Comparison of ENCODE assay signal across 8 cellular contexts in the genomic region with DNA sequence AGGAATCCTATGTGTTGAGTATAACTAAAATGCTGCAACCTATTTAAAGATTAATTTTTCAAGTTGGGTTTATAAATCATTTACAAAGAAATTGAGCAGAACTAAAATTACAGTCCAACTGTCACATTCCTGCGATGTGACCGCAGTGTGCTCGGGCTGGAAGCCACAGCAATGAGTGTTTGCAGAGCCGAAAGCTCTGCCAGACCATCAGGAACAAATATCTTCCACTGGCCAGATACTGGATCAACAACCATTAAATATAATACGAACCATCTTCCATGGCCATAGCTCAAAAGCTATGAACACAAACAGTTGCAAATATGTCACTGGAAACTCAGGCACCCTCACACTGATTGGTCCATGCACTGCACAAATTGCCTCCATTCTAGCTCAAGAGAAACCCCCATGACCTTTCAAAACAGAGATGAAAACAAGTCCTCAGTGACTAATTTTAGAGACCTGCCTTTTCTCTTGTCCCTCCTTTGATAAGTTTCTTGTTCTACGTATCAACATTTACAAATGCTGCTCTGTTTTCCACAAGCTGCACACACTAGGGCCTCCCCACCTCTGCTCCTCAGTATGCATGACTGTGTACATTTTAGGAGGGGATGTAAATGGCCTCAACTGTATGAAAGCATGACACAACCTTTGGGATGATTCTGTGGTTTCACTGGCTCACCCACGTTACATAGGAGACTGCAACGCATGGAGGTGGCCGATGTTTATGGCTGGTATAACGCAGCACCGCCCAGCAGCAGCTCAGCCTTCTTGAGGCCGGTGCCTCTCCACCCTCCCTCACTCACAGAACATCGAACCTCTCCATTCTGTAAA.
DNase-seq lines count a peak whose midpoint lies in the region; ATAC-seq, FAIRE-seq and TF ChIP-seq lines count a peak whose summit lies in the region.

No MANE protein-coding gene starts in this region.

- FAIRE-seq in RCC 7860 (lab: Jason Lieb, UNC), result peak; percentile 99

- H3K27ac Mint-ChIP-seq in WTC11, result no peak overlapping the region

- no peak for TF ChIP-seq CTCF in WTC11 (IDR thresholded peaks at IDR 0.05)

- H3K36me3 Mint-ChIP-seq in WTC11, result peaks cover 17% of the 10 kb centered on the region

- H3K9me3 Mint-ChIP-seq in WTC11, result peaks cover 25% of the 10 kb centered on the region

- POLR2A ChIA-PET in WTC11 (lab: Charles Lee), result no interaction called here

- CTCF ChIA-PET in WTC11 (lab: Charles Lee), result no interaction called here

- H3K4me3 Mint-ChIP-seq in WTC11, result no peak overlapping the region

- no peaks in the 10 kb centered on the region for H3K4me1 Mint-ChIP-seq in WTC11

- no peaks in the 10 kb centered on the region for H3K27me3 Mint-ChIP-seq in WTC11 (ENCODE audit: low read depth)

- peak; percentile 80 for DNase-seq in GM03348 (ENCODE audit: low spot score)
- DNase-seq in RCC 7860 (ENCODE audit: low spot score), result peak; percentile 91
- peak; percentile 91 for DNase-seq in fibroblast of gingiva (ENCODE audit: low read depth)
- peak; percentile 2 for DNase-seq in retina
- DNase-seq in NCI-H526 treated with DMSO at 0.1 percent for 48 hours (lab: John Stamatoyannopoulos, UW), result no peak
- no peak for DNase-seq in WTC11 (ENCODE audit: low spot score)
- no peak for DNase-seq in putamen (ENCODE audit: low spot score)

- ATAC-seq in GM19455 (IDR thresholded peaks at IDR 0.05; ENCODE audit: unreplicated experiment) (no peak), WTC11 (no peak)

TF ChIP-seq in WTC11, 78 proteins besides CTCF, POLR2A, EP300 and RAD21:
- TF ChIP-seq ELF4 (CRISPR knock-in tag; IDR thresholded peaks at IDR 0.05; ENCODE audit: low read depth) (no peak), NFATC4 (CRISPR knock-in tag; IDR thresholded peaks at IDR 0.05) (no peak), ZNF416 (CRISPR knock-in tag; IDR thresholded peaks at IDR 0.05) (no peak), SOX15 (CRISPR knock-in tag; IDR thresholded peaks at IDR 0.05) (no peak), ZNF263 (CRISPR knock-in tag; IDR thresholded peaks at IDR 0.05; ENCODE audit: low read depth) (no peak), JAZF1 (CRISPR knock-in tag; IDR thresholded peaks at IDR 0.05) (no peak), ZNF671 (CRISPR knock-in tag; IDR thresholded peaks at IDR 0.05) (no peak), NR2C2 (CRISPR knock-in tag; IDR thresholded peaks at IDR 0.05) (no peak), JUN (CRISPR knock-in tag; IDR thresholded peaks at IDR 0.05) (no peak), CREM (CRISPR knock-in tag; IDR thresholded peaks at IDR 0.05) (no peak), KAT7 (CRISPR knock-in tag; IDR thresholded peaks at IDR 0.05; ENCODE audit: borderline replicate concordance) (no peak)
- TF ChIP-seq, protein P1, sequence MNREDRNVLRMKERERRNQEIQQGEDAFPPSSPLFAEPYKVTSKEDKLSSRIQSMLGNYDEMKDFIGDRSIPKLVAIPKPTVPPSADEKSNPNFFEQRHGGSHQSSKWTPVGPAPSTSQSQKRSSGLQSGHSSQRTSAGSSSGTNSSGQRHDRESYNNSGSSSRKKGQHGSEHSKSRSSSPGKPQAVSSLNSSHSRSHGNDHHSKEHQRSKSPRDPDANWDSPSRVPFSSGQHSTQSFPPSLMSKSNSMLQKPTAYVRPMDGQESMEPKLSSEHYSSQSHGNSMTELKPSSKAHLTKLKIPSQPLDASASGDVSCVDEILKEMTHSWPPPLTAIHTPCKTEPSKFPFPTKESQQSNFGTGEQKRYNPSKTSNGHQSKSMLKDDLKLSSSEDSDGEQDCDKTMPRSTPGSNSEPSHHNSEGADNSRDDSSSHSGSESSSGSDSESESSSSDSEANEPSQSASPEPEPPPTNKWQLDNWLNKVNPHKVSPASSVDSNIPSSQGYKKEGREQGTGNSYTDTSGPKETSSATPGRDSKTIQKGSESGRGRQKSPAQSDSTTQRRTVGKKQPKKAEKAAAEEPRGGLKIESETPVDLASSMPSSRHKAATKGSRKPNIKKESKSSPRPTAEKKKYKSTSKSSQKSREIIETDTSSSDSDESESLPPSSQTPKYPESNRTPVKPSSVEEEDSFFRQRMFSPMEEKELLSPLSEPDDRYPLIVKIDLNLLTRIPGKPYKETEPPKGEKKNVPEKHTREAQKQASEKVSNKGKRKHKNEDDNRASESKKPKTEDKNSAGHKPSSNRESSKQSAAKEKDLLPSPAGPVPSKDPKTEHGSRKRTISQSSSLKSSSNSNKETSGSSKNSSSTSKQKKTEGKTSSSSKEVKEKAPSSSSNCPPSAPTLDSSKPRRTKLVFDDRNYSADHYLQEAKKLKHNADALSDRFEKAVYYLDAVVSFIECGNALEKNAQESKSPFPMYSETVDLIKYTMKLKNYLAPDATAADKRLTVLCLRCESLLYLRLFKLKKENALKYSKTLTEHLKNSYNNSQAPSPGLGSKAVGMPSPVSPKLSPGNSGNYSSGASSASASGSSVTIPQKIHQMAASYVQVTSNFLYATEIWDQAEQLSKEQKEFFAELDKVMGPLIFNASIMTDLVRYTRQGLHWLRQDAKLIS (CRISPR knock-in tag; IDR thresholded peaks at IDR 0.05; ENCODE audit: borderline replicate concordance), result no peak
- TF ChIP-seq, protein P2, sequence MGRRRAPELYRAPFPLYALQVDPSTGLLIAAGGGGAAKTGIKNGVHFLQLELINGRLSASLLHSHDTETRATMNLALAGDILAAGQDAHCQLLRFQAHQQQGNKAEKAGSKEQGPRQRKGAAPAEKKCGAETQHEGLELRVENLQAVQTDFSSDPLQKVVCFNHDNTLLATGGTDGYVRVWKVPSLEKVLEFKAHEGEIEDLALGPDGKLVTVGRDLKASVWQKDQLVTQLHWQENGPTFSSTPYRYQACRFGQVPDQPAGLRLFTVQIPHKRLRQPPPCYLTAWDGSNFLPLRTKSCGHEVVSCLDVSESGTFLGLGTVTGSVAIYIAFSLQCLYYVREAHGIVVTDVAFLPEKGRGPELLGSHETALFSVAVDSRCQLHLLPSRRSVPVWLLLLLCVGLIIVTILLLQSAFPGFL (CRISPR knock-in tag; IDR thresholded peaks at IDR 0.05; ENCODE audit: borderline replicate concordance), result no peak

Comparison
In these comparisons a context has a peak if more than half of its experiments do, and no peak if none do; other contexts are left out.
1. DNase-seq: peak in GM03348 (single experiment), RCC 7860 (single experiment), fibroblast of gingiva (single experiment) and retina (single experiment); none in NCI-H526 treated with DMSO at 0.1 percent for 48 hours (single experiment), WTC11 (single experiment) and putamen (single experiment).